In the genomic region with DNA sequence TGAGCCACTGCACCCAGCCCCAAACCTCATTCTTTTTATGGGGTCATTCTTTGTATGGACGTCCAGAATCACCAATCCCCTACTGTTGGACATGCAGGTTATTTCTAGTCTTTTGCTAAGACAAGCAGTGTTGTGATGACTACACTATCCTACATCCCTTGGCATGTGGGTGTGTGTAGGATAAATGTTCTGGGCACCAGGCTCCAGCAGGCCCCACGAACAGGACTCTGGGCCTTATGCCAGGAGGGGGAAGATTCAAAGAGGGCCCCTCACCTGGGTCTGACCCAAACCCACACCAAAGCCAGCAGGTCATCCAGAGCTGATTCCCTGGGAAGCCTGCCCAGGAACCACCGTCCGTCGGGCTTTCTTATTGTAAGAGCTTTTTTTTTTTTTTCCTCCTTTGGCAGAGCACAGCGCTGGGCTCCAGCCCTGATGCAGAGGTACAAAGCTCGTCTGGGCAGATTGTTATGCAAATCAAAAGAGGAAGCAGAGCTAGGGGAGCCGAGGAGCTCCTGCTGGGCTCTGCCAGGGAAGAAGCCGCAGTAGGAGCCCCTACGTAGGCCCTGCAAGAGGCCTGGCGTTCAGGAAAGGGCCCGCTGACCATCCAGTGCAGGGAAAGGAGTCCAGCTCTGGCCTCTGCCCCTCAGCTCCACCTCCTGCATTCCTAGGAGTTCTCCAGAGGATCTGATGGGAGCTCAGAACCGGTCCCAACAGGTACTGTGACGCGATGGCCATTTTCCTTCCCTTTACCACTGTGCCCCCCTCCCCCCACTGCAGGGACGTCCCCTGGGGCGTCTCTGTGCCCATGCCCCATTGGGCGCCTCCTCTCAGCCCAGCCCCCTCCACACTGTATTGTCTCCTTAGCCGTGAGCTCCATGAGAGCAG, we compare ENCODE assay signal across 8 cellular contexts. TPM values are rescaled to one million over a fixed set of nuclear protein-coding genes. Genes with fewer than 3 reads are reported as not detected.
DNase-seq lines count a peak whose midpoint lies in the region; ATAC-seq and TF ChIP-seq lines count a peak whose summit lies in the region.

No MANE protein-coding gene starts in this region.

- peak; percentile 92 to 93 for DNase-seq in Kasumi-1 (lab: John Stamatoyannopoulos, UW)
- DNase-seq in activated naive CD4-positive, alpha-beta T cell treated with anti-CD3 and anti-CD28 coated beads, Interleukin-2, amount 50 U/mL, for 72 hours (ENCODE audit: low spot score in 2 of 2): no peak
- peak; percentile 79 for DNase-seq in upper lobe of right lung
- DNase-seq in epidermal melanocyte (ENCODE audit: insufficient read length, low spot score): no peak
- DNase-seq in stimulated activated CD4-positive, alpha-beta T cell treated with anti-CD3 and anti-CD28 coated beads, Interleukin-12 subunit alpha, Interleukin-12 subunit beta, amount 100 ng/mL, for 4 hours: no peak

- intact Hi-C loops in upper lobe of right lung (cut with DNase I): no loop called here

- peak overlapping the region; percentile 95 to 99 for H3K27ac Mint-ChIP-seq in activated naive CD4-positive, alpha-beta T cell treated with anti-CD3 and anti-CD28 coated beads, Interleukin-2, amount 50 U/mL, for 72 hours

- H3K27me3 ChIP-seq in layer of hippocampus (ENCODE audit: control insufficient read depth, insufficient read depth, low read length): no peaks in the 10 kb centered on the region
- no peaks in the 10 kb centered on the region for H3K27me3 ChIP-seq in upper lobe of right lung

- no peaks in the 10 kb centered on the region for H3K9me3 Mint-ChIP-seq in activated naive CD4-positive, alpha-beta T cell treated with anti-CD3 and anti-CD28 coated beads, Interleukin-2, amount 50 U/mL, for 72 hours

- no peak for TF ChIP-seq CTCF in upper lobe of right lung (IDR thresholded peaks at IDR 0.05)

- peaks cover 8% of the 10 kb centered on the region for H3K4me1 ChIP-seq in upper lobe of right lung

- ATAC-seq in GM18502 (IDR thresholded peaks at IDR 0.05; ENCODE audit: poor library complexity, unreplicated experiment) (peak; percentile 93), GM21576 (IDR thresholded peaks at IDR 0.05; ENCODE audit: unreplicated experiment) (peak; percentile 83), upper lobe of right lung (peak; percentile 90)
- ATAC-seq in activated naive CD4-positive, alpha-beta T cell treated with anti-CD3 and anti-CD28 coated beads, Interleukin-2, amount 50 U/mL, for 72 hours: peak; percentile 21 to 26

- peak overlapping the region; percentile 18 for H3K27ac ChIP-seq in layer of hippocampus (ENCODE audit: low read depth, low read length)
- H3K27ac ChIP-seq in upper lobe of right lung: peak overlapping the region; percentile 82

- no peaks in the 10 kb centered on the region for H3K9me3 ChIP-seq in upper lobe of right lung

- peaks cover 15 to 48% of the 10 kb centered on the region in 2 donors for H3K36me3 Mint-ChIP-seq in activated naive CD4-positive, alpha-beta T cell treated with anti-CD3 and anti-CD28 coated beads, Interleukin-2, amount 50 U/mL, for 72 hours

- H3K4me3 ChIP-seq in upper lobe of right lung: peak overlapping the region; percentile 23

- H3K36me3 ChIP-seq in upper lobe of right lung: no peaks in the 10 kb centered on the region

RNA-seq across cellular contexts. Expression of a gene that starts 29.0 kb away (rescaled TPM):
- 100 to 1,000 TPM; 381 to 721 TPM for total RNA-seq in activated naive CD4-positive, alpha-beta T cell treated with anti-CD3 and anti-CD28 coated beads, Interleukin-2, amount 50 U/mL, for 72 hours
- total RNA-seq in upper lobe of right lung: 104 TPM

RNA-seq across cellular contexts. Expression of a gene that starts 44.9 kb away (rescaled TPM):
- total RNA-seq in activated naive CD4-positive, alpha-beta T cell treated with anti-CD3 and anti-CD28 coated beads, Interleukin-2, amount 50 U/mL, for 72 hours: 10 to 100 TPM; 83.9 to 91.4 TPM
- 48.0 TPM for total RNA-seq in upper lobe of right lung

Comparison
In these comparisons a context has a peak if more than half of its experiments do, and no peak if none do; other contexts are left out.
1. ATAC-seq: peak in every context shown above with its lines; median percentile 93 in GM18502; 90 in upper lobe of right lung; 83 in GM21576; 24 in activated naive CD4-positive, alpha-beta T cell treated with anti-CD3 and anti-CD28 coated beads, Interleukin-2, amount 50 U/mL, for 72 hours.
2. DNase-seq: peak in Kasumi-1 (2 of 2) and upper lobe of right lung (single experiment); none in activated naive CD4-positive, alpha-beta T cell treated with anti-CD3 and anti-CD28 coated beads, Interleukin-2, amount 50 U/mL, for 72 hours (0 of 2), epidermal melanocyte (single experiment) and stimulated activated CD4-positive, alpha-beta T cell treated with anti-CD3 and anti-CD28 coated beads, Interleukin-12 subunit alpha, Interleukin-12 subunit beta, amount 100 ng/mL, for 4 hours (single experiment).